In genomic region chr12:4214912-4215861, GRCh38 we compare ENCODE assay signal across 9 cellular contexts. TPM values are rescaled to one million over a fixed set of nuclear protein-coding genes. Genes with fewer than 3 reads are reported as not detected.
DNase-seq lines count a peak whose midpoint lies in the region; ATAC-seq and TF ChIP-seq lines count a peak whose summit lies in the region.
"Had no signal": no experiment of that assay in that cellular context is flagged by ENCODE, and none has a peak within 500 bp of the region (broad histone marks: within the 10 kb centered on the region; RNA-seq: fewer than 3 reads in every experiment).

No MANE protein-coding gene starts in this region.

- H3K36me3 Mint-ChIP-seq in osteocyte (ENCODE audit: unreplicated experiment) = no peaks in the 10 kb centered on the region
- H3K36me3 Mint-ChIP-seq in chondrocyte (ENCODE audit: low read depth) = no peaks in the 10 kb centered on the region

- TF ChIP-seq CTCF in osteocyte (IDR thresholded peaks at IDR 0.05) (no peak), chondrocyte (IDR thresholded peaks at IDR 0.05) (no peak)

- no peaks in the 10 kb centered on the region for H3K27me3 ChIP-seq in effector memory CD4-positive, alpha-beta T cell (replicated peaks; ENCODE audit: control insufficient read depth, insufficient read depth, low read length, poor library complexity, severe bottlenecking)

- TF ChIP-seq POLR2A in GM18505 (IDR thresholded peaks at IDR 0.05; ENCODE audit: borderline replicate concordance, extremely low read depth, insufficient read depth, insufficient read length) = peak; percentile 49

- peaks cover 8% of the 10 kb centered on the region for H3K27me3 Mint-ChIP-seq in osteocyte (ENCODE audit: unreplicated experiment)
- H3K27me3 Mint-ChIP-seq in chondrocyte (ENCODE audit: low read depth) = peaks cover 61% of the 10 kb centered on the region

- H3K4me3 Mint-ChIP-seq in osteocyte (ENCODE audit: unreplicated experiment) (no peak overlapping the region), chondrocyte (ENCODE audit: unreplicated experiment) (no peak overlapping the region)

- no peaks in the 10 kb centered on the region for H3K9me3 ChIP-seq in effector memory CD4-positive, alpha-beta T cell (ENCODE audit: control insufficient read depth, low read length)

- peaks cover 5% of the 10 kb centered on the region for H3K4me1 ChIP-seq in effector memory CD4-positive, alpha-beta T cell (ENCODE audit: control insufficient read depth, insufficient read depth, low read length, poor library complexity, severe bottlenecking)

- no peaks in the 10 kb centered on the region for H3K4me1 Mint-ChIP-seq in osteocyte (ENCODE audit: unreplicated experiment)
- H3K4me1 Mint-ChIP-seq in chondrocyte (ENCODE audit: low read depth) = peaks cover 8% of the 10 kb centered on the region

- no peak overlapping the region for H3K27ac ChIP-seq in effector memory CD4-positive, alpha-beta T cell (ENCODE audit: insufficient read depth, low read length, poor library complexity, severe bottlenecking)

- ATAC-seq in GM18505 (IDR thresholded peaks at IDR 0.05; ENCODE audit: unreplicated experiment) (peak; percentile 63), GM21825 (IDR thresholded peaks at IDR 0.05; ENCODE audit: unreplicated experiment) (peak; percentile 74)

- peak; percentile 52 for DNase-seq in NAMALWA (ENCODE audit: low spot score)
- DNase-seq in amygdala (lab: John Stamatoyannopoulos, UW) = peak in 41 of 56 donors; percentile 1 to 74 (median 25)
- DNase-seq in osteocyte (ENCODE audit: extremely low spot score, unreplicated experiment) = peak; percentile 57
- DNase-seq in effector memory CD4-positive, alpha-beta T cell = no peak
- no peak for DNase-seq in chondrocyte (ENCODE audit: low spot score)
- no peak for DNase-seq in amniotic stem cell (lab: John Stamatoyannopoulos, UW)
- DNase-seq: IMR-90 had no signal

- no peaks in the 10 kb centered on the region for H3K36me3 ChIP-seq in effector memory CD4-positive, alpha-beta T cell (ENCODE audit: control insufficient read depth, insufficient read depth, low read length)

- H3K4me3 ChIP-seq in effector memory CD4-positive, alpha-beta T cell (ENCODE audit: insufficient read depth, low read depth, low read length, poor library complexity, severe bottlenecking) = no peak overlapping the region

- no peaks in the 10 kb centered on the region for H3K9me3 Mint-ChIP-seq in osteocyte (ENCODE audit: unreplicated experiment)
- H3K9me3 Mint-ChIP-seq in chondrocyte (ENCODE audit: low read depth) = peaks cover 6% of the 10 kb centered on the region

- H3K27ac Mint-ChIP-seq in osteocyte (ENCODE audit: unreplicated experiment) = no peak overlapping the region
- no peak overlapping the region for H3K27ac Mint-ChIP-seq in chondrocyte (ENCODE audit: unreplicated experiment)

RNA-seq across cellular contexts. Expression of gene CCND2, which starts 58.4 kb away (rescaled TPM):
- 9.8 and 12.6 TPM in 2 replicates for total RNA-seq in osteocyte
- 128 to 158 TPM (median 129 TPM) in 3 replicates for total RNA-seq in chondrocyte

Comparison
In these comparisons a context has a peak if more than half of its experiments do, and no peak if none do; other contexts are left out.
1. DNase-seq: peak in NAMALWA (single experiment), amygdala (41 of 56) and osteocyte (single experiment); none in effector memory CD4-positive, alpha-beta T cell (0 of 3), chondrocyte (single experiment) and amniotic stem cell (single experiment).